ENCODE assay signal across 13 cellular contexts in genomic region chr10:46092523-46093195, GRCh38. TPM values are rescaled to one million over a fixed set of nuclear protein-coding genes. Genes with fewer than 3 reads are reported as not detected.
DNase-seq lines count a peak whose midpoint lies in the region; ATAC-seq and TF ChIP-seq lines count a peak whose summit lies in the region.
"Had no signal": no experiment of that assay in that cellular context is flagged by ENCODE, and none has a peak within 500 bp of the region (broad histone marks: within the 10 kb centered on the region; RNA-seq: fewer than 3 reads in every experiment).

No MANE protein-coding gene starts in this region.

- no peak overlapping the region for H2AFZ ChIP-seq in mammary epithelial cell (ENCODE audit: low read depth, low read length)

- no peaks in the 10 kb centered on the region for H3K9me3 Mint-ChIP-seq in stimulated activated naive CD8-positive, alpha-beta T cell treated with anti-CD3 and anti-CD28 coated beads, Interleukin-15, amount 100 ng/mL, for 72 hours
- H3K9me3 Mint-ChIP-seq in central memory CD8-positive, alpha-beta T cell, result no peaks in the 10 kb centered on the region

- intact Hi-C loops in mammary epithelial cell (cut with micrococcal nuclease), result no loop called here
- intact Hi-C loops in aorta (cut with DNase I), result no loop called here

- H3K9me3 ChIP-seq in mammary epithelial cell (replicated peaks; ENCODE audit: insufficient read depth, low read length) (no peaks in the 10 kb centered on the region), aorta (ENCODE audit: control insufficient read depth, low read length) (no peaks in the 10 kb centered on the region)
- H3K9me3 ChIP-seq: body of pancreas, SJSA1 had no signal

- H3K27me3 ChIP-seq in mammary epithelial cell (ENCODE audit: insufficient read depth, low read length) (no peaks in the 10 kb centered on the region), aorta (ENCODE audit: control insufficient read depth in 1 of 2, insufficient read depth in 2 of 2, low read length in 1 of 2) (no peaks in the 10 kb centered on the region)
- H3K27me3 ChIP-seq: body of pancreas, SJSA1 had no signal

- H3K27ac ChIP-seq in mammary epithelial cell (ENCODE audit: insufficient read depth, low read depth, low read length) (no peak overlapping the region), aorta (ENCODE audit: low read depth in 1 of 2, low read length in 2 of 2) (no peak overlapping the region)
- H3K27ac ChIP-seq: body of pancreas, SJSA1 had no signal

- H3K4me2 ChIP-seq in mammary epithelial cell (ENCODE audit: insufficient read depth, low read depth, low read length), result no peak overlapping the region

- WGBS in mammary epithelial cell (ENCODE audit: low coverage, missing lambda C conversion rate), result 67% methylated on average over 1 of the region's 5 CpGs
- 53 to 68% methylated on average over 5 of the region's 5 CpGs for WGBS in aorta, 2 donors

- no TSS peak for BruUV-seq in mammary epithelial cell (replicated peaks; lab: Mats Ljungman, UMichigan)

- no peaks in the 10 kb centered on the region for H3K4me1 Mint-ChIP-seq in stimulated activated naive CD8-positive, alpha-beta T cell treated with anti-CD3 and anti-CD28 coated beads, Interleukin-15, amount 100 ng/mL, for 72 hours
- peaks cover 25% of the 10 kb centered on the region for H3K4me1 Mint-ChIP-seq in central memory CD8-positive, alpha-beta T cell

- ATAC-seq in stimulated activated naive CD8-positive, alpha-beta T cell treated with anti-CD3 and anti-CD28 coated beads, Interleukin-15, amount 100 ng/mL, for 72 hours, result peak; percentile 33
- no peak for ATAC-seq in stimulated activated naive CD8-positive, alpha-beta T cell treated with anti-CD3 and anti-CD28 coated beads, Interleukin-15, Interleukin-2, amounts not matched to agents 100 U/mL and 50 U/mL, for 24 hours
- ATAC-seq in central memory CD8-positive, alpha-beta T cell (replicated peaks; ENCODE audit: extremely low read depth, poor library complexity, severe bottlenecking), result peak; percentile 64
- ATAC-seq in aorta (ENCODE audit: low FRiP score), result no peak
- ATAC-seq: body of pancreas had no signal

- H3K36me3 ChIP-seq in mammary epithelial cell (ENCODE audit: insufficient read depth, low read length) (no peaks in the 10 kb centered on the region), aorta (ENCODE audit: control insufficient read depth in 1 of 2, insufficient read depth in 2 of 2, low read length in 1 of 2) (no peaks in the 10 kb centered on the region)
- H3K36me3 ChIP-seq: SJSA1 had no signal

- H3K4me3 Mint-ChIP-seq in stimulated activated naive CD8-positive, alpha-beta T cell treated with anti-CD3 and anti-CD28 coated beads, Interleukin-15, amount 100 ng/mL, for 72 hours, result no peak overlapping the region
- no peak overlapping the region for H3K4me3 Mint-ChIP-seq in central memory CD8-positive, alpha-beta T cell

- no peaks in the 10 kb centered on the region for H3K4me1 ChIP-seq in mammary epithelial cell (ENCODE audit: insufficient read depth, low read length)
- H3K4me1 ChIP-seq in aorta (ENCODE audit: control insufficient read depth in 1 of 2, insufficient read depth in 2 of 2, low read length in 2 of 2), result no peaks in the 10 kb centered on the region
- H3K4me1 ChIP-seq: body of pancreas had no signal

- H3K9ac ChIP-seq in mammary epithelial cell (ENCODE audit: insufficient read depth, low read length), result no peak overlapping the region

- H3K36me3 Mint-ChIP-seq in central memory CD8-positive, alpha-beta T cell (ENCODE audit: insufficient read depth), result peaks cover 4% of the 10 kb centered on the region

- no peaks in the 10 kb centered on the region for H3K27me3 Mint-ChIP-seq in stimulated activated naive CD8-positive, alpha-beta T cell treated with anti-CD3 and anti-CD28 coated beads, Interleukin-15, amount 100 ng/mL, for 72 hours
- no peaks in the 10 kb centered on the region for H3K27me3 Mint-ChIP-seq in central memory CD8-positive, alpha-beta T cell

- CTCF ChIA-PET in mammary epithelial cell (lab: Charles Lee; ENCODE audit: low non-redundant PET), result no interaction called here

- in situ Hi-C loops in mammary epithelial cell (cut with MboI; ENCODE audit: low sequenced_read_pairs in 2 of 2), result no loop called here

- peak in 1 of 2 donors; percentile 23 for DNase-seq in stimulated activated naive CD8-positive, alpha-beta T cell treated with anti-CD3 and anti-CD28 coated beads, Interleukin-15, amount 100 ng/mL, for 72 hours
- no peak for DNase-seq in stimulated activated naive CD8-positive, alpha-beta T cell treated with anti-CD3 and anti-CD28 coated beads, Interleukin-15, Interleukin-2, amounts not matched to agents 100 U/mL and 50 U/mL, for 24 hours
- peak; percentile 46 to 54 for DNase-seq in NOMO-1 (lab: John Stamatoyannopoulos, UW; ENCODE audit: unreplicated experiment in 2 of 2)
- no peak for DNase-seq in central memory CD8-positive, alpha-beta T cell (ENCODE audit: low spot score in 2 of 2)
- no peak for DNase-seq in mammary epithelial cell
- DNase-seq in anterior cingulate cortex (lab: John Stamatoyannopoulos, UW), result no peak
- no peak for DNase-seq in aorta
- no peak for DNase-seq in NCI-H128 (lab: John Stamatoyannopoulos, UW; ENCODE audit: unreplicated experiment)
- DNase-seq: body of pancreas, C1 segment of cervical spinal cord, NCI-H2227 treated with DMSO at 0.1 percent for 48 hours had no signal

- peak overlapping the region in 1 of 2 donors; percentile 57 for H3K27ac Mint-ChIP-seq in stimulated activated naive CD8-positive, alpha-beta T cell treated with anti-CD3 and anti-CD28 coated beads, Interleukin-15, amount 100 ng/mL, for 72 hours
- H3K27ac Mint-ChIP-seq in central memory CD8-positive, alpha-beta T cell (ENCODE audit: low read depth), result no peak overlapping the region

- no peaks in the 10 kb centered on the region for H3K79me2 ChIP-seq in mammary epithelial cell (ENCODE audit: insufficient read depth, low read length)

- dilution Hi-C loops in mammary epithelial cell (cut with HindIII; ENCODE audit: low sequenced_read_pairs), result no loop called here

- TF ChIP-seq CTCF in mammary epithelial cell (conservative IDR thresholded peaks at IDR 0.05 in 1 of 2, IDR thresholded peaks at IDR 0.05 in 1 of 2; ENCODE audit: extremely low read depth in 1 of 2, insufficient read depth in 1 of 2, low read depth in 1 of 2, low read length in 2 of 2), result no peak

- H4K20me1 ChIP-seq in mammary epithelial cell (ENCODE audit: insufficient read depth, low read length), result no peaks in the 10 kb centered on the region

- H3K4me3 ChIP-seq in mammary epithelial cell (replicated peaks in 1 of 3; ENCODE audit: insufficient read depth in 1 of 3, low read depth in 2 of 3, low read length in 3 of 3) (no peak overlapping the region), aorta (ENCODE audit: low read length in 2 of 2) (no peak overlapping the region)
- H3K4me3 ChIP-seq: body of pancreas, SJSA1 had no signal

RNA-seq across cellular contexts. Expression of gene MSMB, which starts 46.6 kb away (rescaled TPM):
- total RNA-seq in mammary epithelial cell, result not detected
- polyA plus RNA-seq in mammary epithelial cell, result not detected
- polyA minus RNA-seq in mammary epithelial cell, result not detected
- not detected for total RNA-seq in aorta
- not detected for polyA plus RNA-seq in aorta
- total RNA-seq: body of pancreas, epithelial cell of proximal tubule, SJSA1 had no signal

Comparison
In these comparisons a context has a peak if more than half of its experiments do, and no peak if none do; other contexts are left out.
1. ATAC-seq: peak in stimulated activated naive CD8-positive, alpha-beta T cell treated with anti-CD3 and anti-CD28 coated beads, Interleukin-15, amount 100 ng/mL, for 72 hours (single experiment) and central memory CD8-positive, alpha-beta T cell (single experiment); none in stimulated activated naive CD8-positive, alpha-beta T cell treated with anti-CD3 and anti-CD28 coated beads, Interleukin-15, Interleukin-2, amounts not matched to agents 100 U/mL and 50 U/mL, for 24 hours (single experiment) and aorta (single experiment).
2. DNase-seq: peak in NOMO-1 (2 of 2); none in stimulated activated naive CD8-positive, alpha-beta T cell treated with anti-CD3 and anti-CD28 coated beads, Interleukin-15, Interleukin-2, amounts not matched to agents 100 U/mL and 50 U/mL, for 24 hours (single experiment), central memory CD8-positive, alpha-beta T cell (0 of 2), mammary epithelial cell (single experiment), anterior cingulate cortex (0 of 58), aorta (0 of 2) and NCI-H128 (single experiment).